ENCODE assay signal across 1 cellular context in genomic region chr1:30778156-30778978, GRCh38.
TF ChIP-seq lines count a peak whose summit lies in the region.

No MANE protein-coding gene starts in this region.

TF ChIP-seq in K562, 482 proteins besides CTCF, POLR2A, EP300 and RAD21 (continued from another document and continues in another):
- TF ChIP-seq CLOCK (CRISPR knock-in tag; IDR thresholded peaks at IDR 0.05; ENCODE audit: borderline replicate concordance) (0 out of 2 replicates have a peak, but pooled peaks have one; percentile 68), ARNT (IDR thresholded peaks at IDR 0.05) (peak; percentile 48 to 91; a peak in 3 of 4 replicates), SRSF9 (IDR thresholded peaks at IDR 0.05; ENCODE audit: borderline replicate concordance, low read depth, low read length) (no peak), PTTG1 (tag; IDR thresholded peaks at IDR 0.05; ENCODE audit: low read depth) (no peak; the same call in none of the 2 replicates), EZH2 (IDR thresholded peaks at IDR 0.05; ENCODE audit: borderline replicate concordance, low read depth, low read length) (no peak), FOXP4 (CRISPR knock-in tag; IDR thresholded peaks at IDR 0.05; ENCODE audit: borderline replicate concordance) (peak; percentile 90; the same call in 1 of the 2 replicates), ARID3B (CRISPR knock-in tag; IDR thresholded peaks at IDR 0.05; ENCODE audit: borderline replicate concordance) (no peak), IRF1 (CRISPR knock-in tag; IDR thresholded peaks at IDR 0.05; ENCODE audit: borderline replicate concordance) (peak; percentile 69; the same call in 1 of the 2 replicates), WHSC1 (IDR thresholded peaks at IDR 0.05; ENCODE audit: low read length) (no peak), PHF20 (IDR thresholded peaks at IDR 0.05; ENCODE audit: partially characterized antibody) (peak; percentile 30), ZNF318 (IDR thresholded peaks at IDR 0.05; ENCODE audit: borderline replicate concordance in 1 of 2, low read depth in 1 of 2) (no peak; a peak in 1 of 4 replicates), MCM7 (IDR thresholded peaks at IDR 0.05) (peak in 1 of 2 experiments; percentile 15; a peak in 1 of 4 replicates), FOXM1 (IDR thresholded peaks at IDR 0.05; ENCODE audit: low read depth) (peak; percentile 93), FOXM1 (CRISPR knock-in tag; IDR thresholded peaks at IDR 0.05; ENCODE audit: low read depth) (peak; percentile 97), CTCFL (IDR thresholded peaks at IDR 0.05; ENCODE audit: borderline replicate concordance, insufficient read depth, low read depth, low read length, poor library complexity, severe bottlenecking) (peak; percentile 47), BRF1 (IDR thresholded peaks at IDR 0.05; ENCODE audit: borderline replicate concordance, extremely low read depth, insufficient read length) (no peak), YY1 (IDR thresholded peaks at IDR 0.05; ENCODE audit: borderline replicate concordance in 1 of 3, control insufficient read depth in 1 of 3, extremely low read depth in 1 of 3, insufficient read depth in 3 of 3, insufficient read length in 1 of 3, insufficient replicate concordance in 2 of 3, low read depth in 1 of 3, low read length in 2 of 3) (peak in 2 of 3 experiments; percentile 32 to 49), TCFL5 (CRISPR knock-in tag; conservative IDR thresholded peaks at IDR 0.05) (peak; percentile 48), RNF2 (IDR thresholded peaks at IDR 0.05) (peak; percentile 96), PHB (CRISPR knock-in tag; IDR thresholded peaks at IDR 0.05) (no peak), ZNF57 (CRISPR knock-in tag; IDR thresholded peaks at IDR 0.05) (no peak), CREM (IDR thresholded peaks at IDR 0.05; ENCODE audit: low read depth) (peak; percentile 88), CHCHD3 (CRISPR knock-in tag; IDR thresholded peaks at IDR 0.05) (no peak), ZNF764 (CRISPR knock-in tag; IDR thresholded peaks at IDR 0.05; ENCODE audit: low read depth) (no peak; the same call in 1 of the 2 replicates), HNRNPH1 (optimal IDR thresholded peaks at IDR 0.05; ENCODE audit: low read depth, low read length) (no peak), HNRNPK (IDR thresholded peaks at IDR 0.05; ENCODE audit: low read depth, low read length, poor library complexity, severe bottlenecking) (no peak), TAF1 (IDR thresholded peaks at IDR 0.05; ENCODE audit: control insufficient read depth, extremely low read depth, insufficient read depth, low read length, severe bottlenecking) (peak; percentile 78), TCF3 (CRISPR knock-in tag; IDR thresholded peaks at IDR 0.05) (peak; percentile 95), POLR2B (IDR thresholded peaks at IDR 0.05; ENCODE audit: low read depth, partially characterized antibody) (peak; percentile 99)
- TF ChIP-seq, protein P1, sequence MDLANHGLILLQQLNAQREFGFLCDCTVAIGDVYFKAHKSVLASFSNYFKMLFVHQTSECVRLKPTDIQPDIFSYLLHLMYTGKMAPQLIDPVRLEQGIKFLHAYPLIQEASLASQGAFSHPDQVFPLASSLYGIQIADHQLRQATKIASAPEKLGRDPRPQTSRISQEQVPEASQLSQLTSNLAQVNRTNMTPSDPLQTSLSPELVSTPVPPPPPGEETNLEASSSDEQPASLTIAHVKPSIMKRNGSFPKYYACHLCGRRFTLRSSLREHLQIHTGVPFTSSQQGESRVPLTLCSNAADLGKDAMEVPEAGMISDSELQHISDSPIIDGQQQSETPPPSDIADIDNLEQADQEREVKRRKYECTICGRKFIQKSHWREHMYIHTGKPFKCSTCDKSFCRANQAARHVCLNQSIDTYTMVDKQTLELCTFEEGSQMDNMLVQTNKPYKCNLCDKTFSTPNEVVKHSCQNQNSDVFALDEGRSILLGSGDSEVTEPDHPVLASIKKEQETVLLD (IDR thresholded peaks at IDR 0.05), result no peak; the same call in none of the 2 replicates
- TF ChIP-seq, protein P2, sequence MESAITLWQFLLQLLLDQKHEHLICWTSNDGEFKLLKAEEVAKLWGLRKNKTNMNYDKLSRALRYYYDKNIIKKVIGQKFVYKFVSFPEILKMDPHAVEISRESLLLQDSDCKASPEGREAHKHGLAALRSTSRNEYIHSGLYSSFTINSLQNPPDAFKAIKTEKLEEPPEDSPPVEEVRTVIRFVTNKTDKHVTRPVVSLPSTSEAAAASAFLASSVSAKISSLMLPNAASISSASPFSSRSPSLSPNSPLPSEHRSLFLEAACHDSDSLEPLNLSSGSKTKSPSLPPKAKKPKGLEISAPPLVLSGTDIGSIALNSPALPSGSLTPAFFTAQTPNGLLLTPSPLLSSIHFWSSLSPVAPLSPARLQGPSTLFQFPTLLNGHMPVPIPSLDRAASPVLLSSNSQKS (CRISPR knock-in tag; IDR thresholded peaks at IDR 0.05), result 0 out of 2 replicates have a peak, but pooled peaks have one; percentile 56
